1 cellular context compared by ENCODE assay signal in the genomic region with DNA sequence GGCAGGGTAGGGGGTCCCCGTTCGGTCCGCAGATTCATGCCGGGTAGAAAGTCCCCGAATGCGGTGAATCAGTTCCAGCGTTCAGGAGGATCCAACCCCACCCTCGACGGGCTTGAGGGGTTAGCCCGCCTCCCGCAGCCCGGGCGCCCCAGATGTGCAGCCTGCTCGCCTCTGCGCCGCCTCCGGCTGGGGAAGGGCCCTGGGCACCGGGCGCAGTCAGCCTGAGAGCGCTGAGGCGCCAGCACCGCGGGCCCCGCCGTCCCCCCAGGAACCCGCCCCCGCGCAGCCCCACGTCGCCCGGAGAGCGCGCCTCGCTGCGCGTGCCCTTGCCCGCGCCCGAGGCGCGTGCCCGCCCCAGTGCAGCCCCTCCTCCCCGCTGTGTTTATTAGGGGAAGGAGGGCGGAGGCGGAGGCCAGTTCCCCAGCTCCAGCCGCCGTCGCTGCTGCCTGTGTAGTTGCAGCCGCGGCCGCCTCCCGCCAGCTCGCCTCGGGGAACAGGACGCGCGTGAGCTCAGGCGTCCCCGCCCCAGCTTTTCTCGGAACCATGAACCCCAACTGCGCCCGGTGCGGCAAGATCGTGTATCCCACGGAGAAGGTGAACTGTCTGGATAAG.
TF ChIP-seq lines count a peak whose summit lies in the region.

A gene with protein sequence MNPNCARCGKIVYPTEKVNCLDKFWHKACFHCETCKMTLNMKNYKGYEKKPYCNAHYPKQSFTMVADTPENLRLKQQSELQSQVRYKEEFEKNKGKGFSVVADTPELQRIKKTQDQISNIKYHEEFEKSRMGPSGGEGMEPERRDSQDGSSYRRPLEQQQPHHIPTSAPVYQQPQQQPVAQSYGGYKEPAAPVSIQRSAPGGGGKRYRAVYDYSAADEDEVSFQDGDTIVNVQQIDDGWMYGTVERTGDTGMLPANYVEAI (plus strand): TSS at position 412 of the 612 bp plus-strand sequence. CDS start 132 bp downstream, at position 544.

TF ChIP-seq in HepG2, 621 proteins besides CTCF, POLR2A, EP300 and RAD21 (continued from another document and continues in another):
- TF ChIP-seq HIC2 (CRISPR knock-in tag; IDR thresholded peaks at IDR 0.05; ENCODE audit: low read depth) (peak; percentile 42), RERE (CRISPR knock-in tag; IDR thresholded peaks at IDR 0.05; ENCODE audit: low read depth) (0 out of 2 replicates have a peak, but pooled peaks have one; percentile 40), ZNF740 (CRISPR knock-in tag; IDR thresholded peaks at IDR 0.05) (0 out of 2 replicates have a peak, but pooled peaks have one; percentile 52), ZZZ3 (CRISPR knock-in tag; IDR thresholded peaks at IDR 0.05; ENCODE audit: borderline replicate concordance) (0 out of 2 replicates have a peak, but pooled peaks have one; percentile 70), PRMT3 (CRISPR knock-in tag; IDR thresholded peaks at IDR 0.05; ENCODE audit: borderline replicate concordance, low read depth) (no peak), ZNF468 (CRISPR knock-in tag; IDR thresholded peaks at IDR 0.05) (0 out of 2 replicates have a peak, but pooled peaks have one; percentile 65), ZNF318 (CRISPR knock-in tag; IDR thresholded peaks at IDR 0.05) (peak; percentile 76; the same call in 1 of the 2 replicates), SOX13 (IDR thresholded peaks at IDR 0.05) (peak; percentile 34; the same call in 1 of the 2 replicates), SOX13 (CRISPR knock-in tag; conservative IDR thresholded peaks at IDR 0.05 in 1 of 2, IDR thresholded peaks at IDR 0.05 in 1 of 2) (no peak; a peak in 1 of 4 replicates), ZBTB40 (IDR thresholded peaks at IDR 0.05) (no peak), ZBTB40 (CRISPR knock-in tag; IDR thresholded peaks at IDR 0.05) (peak; percentile 22), ERF (CRISPR knock-in tag; IDR thresholded peaks at IDR 0.05) (peak; percentile 88), ZNF20 (CRISPR knock-in tag; IDR thresholded peaks at IDR 0.05) (no peak; the same call in 1 of the 2 replicates), ZNF333 (CRISPR knock-in tag; IDR thresholded peaks at IDR 0.05; ENCODE audit: borderline replicate concordance) (peak; percentile 93; the same call in 1 of the 2 replicates), ZNF292 (CRISPR knock-in tag; IDR thresholded peaks at IDR 0.05; ENCODE audit: borderline replicate concordance, low read depth) (0 out of 2 replicates have a peak, but pooled peaks have one; percentile 2), SOX6 (IDR thresholded peaks at IDR 0.05) (no peak), SOX6 (CRISPR knock-in tag; IDR thresholded peaks at IDR 0.05) (peak; percentile 63), ZNF557 (CRISPR knock-in tag; IDR thresholded peaks at IDR 0.05) (peak; percentile 76; the same call in 1 of the 2 replicates)
